ENCODE assay signal across 23 cellular contexts in genomic region chr21:21898801-21899200, GRCh38.
A peak's percentile ranks its signal among the peaks of the same experiment; 100 is the strongest.
DNase-seq lines count a peak whose midpoint lies in the region; ATAC-seq, FAIRE-seq and TF ChIP-seq lines count a peak whose summit lies in the region.
"Had no signal": no experiment of that assay in that cellular context is flagged by ENCODE, and none has a peak within 500 bp of the region (broad histone marks: within the 10 kb centered on the region; RNA-seq: fewer than 3 reads in every experiment).

No MANE protein-coding gene starts in this region.

- H2AK9ac ChIP-seq in IMR-90 (replicated peaks; ENCODE audit: low read depth, low read length, poor library complexity): no peak overlapping the region

- CTCF ChIA-PET in AG04449 (lab: Yijun Ruan, JAX) (no interaction called here), IMR-90 (lab: Yijun Ruan, JAX) (interaction anchor here (0.5 to 0.6 kb wide), 2 partner anchors 10 to 15 kb away, joined by 3 read pairs; no protein-coding TSS in a partner anchor), K562 (lab: Yijun Ruan, JAX; ENCODE audit: low intra/inter-chr PET ratio) (interaction anchor here (0.5 kb wide), 1 partner anchor 129 kb away, joined by 3 read pairs; no protein-coding TSS in a partner anchor)

- H2AFZ ChIP-seq in IMR-90 (replicated peaks; ENCODE audit: low read length, poor library complexity) (no peak overlapping the region), K562 (ENCODE audit: low read depth, low read length) (no peak overlapping the region)
- H2AFZ ChIP-seq: GM23338 had no signal

- TF ChIP-seq POLR2A in IMR-90 (IDR thresholded peaks at IDR 0.05; ENCODE audit: low read depth, low read length) (no peak), K562 (conservative IDR thresholded peaks at IDR 0.05) (no peak), thyroid gland (IDR thresholded peaks at IDR 0.05) (no peak)

- H3K9me3 ChIP-seq in IMR-90 (ENCODE audit: control insufficient read depth, insufficient read depth, low read length) (peaks cover 2% of the 10 kb centered on the region), K562 (replicated peaks; ENCODE audit: control insufficient read depth, insufficient read depth, low read depth, low read length) (no peaks in the 10 kb centered on the region), thyroid gland (no peaks in the 10 kb centered on the region)

- no peak overlapping the region for H2BK120ac ChIP-seq in IMR-90 (ENCODE audit: low read depth, low read length)

- H3K27me3 ChIP-seq in IMR-90 (ENCODE audit: control insufficient read depth, insufficient read depth, low read length) (no peaks in the 10 kb centered on the region), K562 (ENCODE audit: control insufficient read depth in 2 of 2, insufficient read depth in 2 of 2, low read length in 2 of 2) (no peaks in the 10 kb centered on the region), thyroid gland (no peaks in the 10 kb centered on the region)
- H3K27me3 ChIP-seq: BLaER1 treated with 17β-estradiol and CSF1 and Interleukin-3, amounts not matched to agents 10 nM and 100 nM had no signal

- no peak overlapping the region for H3K4me2 ChIP-seq in IMR-90 (ENCODE audit: low read depth, low read length)
- H3K4me2 ChIP-seq in K562 (ENCODE audit: insufficient read depth, low read length): no peak overlapping the region
- H3K4me2 ChIP-seq: BLaER1 treated with 17β-estradiol and CSF1 and Interleukin-3, amounts not matched to agents 10 nM and 100 nM; GM23338 had no signal

- H2BK5ac ChIP-seq in IMR-90 (ENCODE audit: low read depth, low read length, poor library complexity, severe bottlenecking): no peak overlapping the region

- no peaks in the 10 kb centered on the region for H3K4me1 ChIP-seq in IMR-90 (ENCODE audit: control insufficient read depth, insufficient read depth, low read length)
- no peaks in the 10 kb centered on the region; a peak in 1 of 5 replicates for H3K4me1 ChIP-seq in K562 (replicated peaks in 1 of 2; ENCODE audit: control insufficient read depth in 2 of 2, insufficient read depth in 2 of 2, low read length in 2 of 2)
- H3K4me1 ChIP-seq in thyroid gland: no peaks in the 10 kb centered on the region

- H4K20me1 ChIP-seq in IMR-90 (ENCODE audit: insufficient read depth, low read length) (no peaks in the 10 kb centered on the region), K562 (replicated peaks; ENCODE audit: control insufficient read depth, insufficient read depth, low read length) (no peaks in the 10 kb centered on the region)
- H4K20me1 ChIP-seq: BLaER1 treated with 17β-estradiol and CSF1 and Interleukin-3, amounts not matched to agents 10 nM and 100 nM had no signal

- H2BK20ac ChIP-seq in IMR-90 (ENCODE audit: low read depth, low read length): no peak overlapping the region

- H3K79me1 ChIP-seq in IMR-90 (ENCODE audit: low read depth in 1 of 2, low read length in 2 of 2): no peaks in the 10 kb centered on the region

- POLR2A ChIA-PET in AG04449 (lab: Yijun Ruan, JAX): no interaction called here
- POLR2A ChIA-PET in IMR-90 (lab: Charles Lee; ENCODE audit: unreplicated experiment): no interaction called here
- POLR2A ChIA-PET in K562 (lab: Yijun Ruan, JAX): no interaction called here

- intact Hi-C loops in IMR-90 (cut with micrococcal nuclease) (no loop called here), K562 (cut with micrococcal nuclease) (no loop called here), thyroid gland (cut with DNase I) (no loop called here)

- no peak overlapping the region for H3K23ac ChIP-seq in IMR-90 (ENCODE audit: low read depth, low read length)

- H3K9ac ChIP-seq in IMR-90 (ENCODE audit: low read depth, low read length): no peak overlapping the region
- H3K9ac ChIP-seq in K562 (ENCODE audit: insufficient read depth in 1 of 2, low read depth in 2 of 2, low read length in 2 of 2): no peak overlapping the region
- H3K9ac ChIP-seq: BLaER1 treated with 17β-estradiol and CSF1 and Interleukin-3, amounts not matched to agents 10 nM and 100 nM had no signal

- ATAC-seq in IMR-90 (ENCODE audit: low read depth) (no peak), K562 (no peak)
- ATAC-seq: GM23338, HepG2 had no signal

- no CpG with 5 or more reads among the region's 1 CpG for WGBS in IMR-90 (ENCODE audit: extremely low coverage in 2 of 2, insufficient read length in 1 of 2), 2 experiments
- WGBS in K562 (ENCODE audit: insufficient coverage, low coverage, missing lambda C conversion rate): 23% methylated on average over 1 of the region's 1 CpG
- WGBS in thyroid gland, 2 donors: 97 to 98% methylated on average over 1 of the region's 1 CpG

- H4K8ac ChIP-seq in IMR-90 (ENCODE audit: low read depth in 2 of 2, low read length in 2 of 2): no peak overlapping the region

- H3K79me2 ChIP-seq in K562 (ENCODE audit: control insufficient read depth, insufficient read depth, low read length): no peaks in the 10 kb centered on the region

- no peak overlapping the region for H3K56ac ChIP-seq in IMR-90 (ENCODE audit: extremely low read depth, insufficient read depth, low read length)

- no peak for TF ChIP-seq CTCF in AG04449 (IDR thresholded peaks at IDR 0.05; ENCODE audit: insufficient read depth, low read length, missing control alignments)
- TF ChIP-seq CTCF in IMR-90 (conservative IDR thresholded peaks at IDR 0.05; ENCODE audit: low read depth, low read length): no peak
- no peak for TF ChIP-seq CTCF in K562 (IDR thresholded peaks at IDR 0.05 in 2 of 3, conservative IDR thresholded peaks at IDR 0.05 in 1 of 3; ENCODE audit: insufficient read depth in 2 of 3, low read depth in 1 of 3, low read length in 3 of 3)
- TF ChIP-seq CTCF in thyroid gland (IDR thresholded peaks at IDR 0.05): no peak

- dilution Hi-C loops in IMR-90 (cut with HindIII; ENCODE audit: low sequenced_read_pairs, unreplicated experiment): no loop called here

- H3K4me3 ChIP-seq in AG04449 (ENCODE audit: low read depth, low read length) (no peak overlapping the region), IMR-90 (ENCODE audit: insufficient read depth, low read depth, low read length) (no peak overlapping the region), K562 (no peak overlapping the region), thyroid gland (replicated peaks in 1 of 3) (no peak overlapping the region)
- H3K4me3 ChIP-seq: BLaER1 treated with 17β-estradiol and CSF1 and Interleukin-3, amounts not matched to agents 10 nM and 100 nM; GM23338 had no signal

- H3K9me1 ChIP-seq in IMR-90 (ENCODE audit: insufficient read depth, low read length) (no peaks in the 10 kb centered on the region), K562 (ENCODE audit: control insufficient read depth, insufficient read depth, low read length) (no peaks in the 10 kb centered on the region)

- no peak for TF ChIP-seq RAD21 in IMR-90 (IDR thresholded peaks at IDR 0.05; ENCODE audit: low read length)
- no peak for TF ChIP-seq RAD21 in K562 (CRISPR knock-in tag; conservative IDR thresholded peaks at IDR 0.05 in 1 of 2, IDR thresholded peaks at IDR 0.05 in 1 of 2)

- no peak overlapping the region for H3K18ac ChIP-seq in IMR-90 (ENCODE audit: low read depth, low read length)

- no peaks in the 10 kb centered on the region for H3K36me3 ChIP-seq in IMR-90 (ENCODE audit: control insufficient read depth, insufficient read depth, low read length)
- no peaks in the 10 kb centered on the region for H3K36me3 ChIP-seq in K562 (ENCODE audit: control insufficient read depth, insufficient read depth, low read length)
- no peaks in the 10 kb centered on the region for H3K36me3 ChIP-seq in thyroid gland
- H3K36me3 ChIP-seq: BLaER1 treated with 17β-estradiol and CSF1 and Interleukin-3, amounts not matched to agents 10 nM and 100 nM had no signal

- no peak for FAIRE-seq in K562 (lab: Jason Lieb, UNC)
- FAIRE-seq: GM12892, GM18507, H54, HepG2 had no signal

- no peak overlapping the region for H3K14ac ChIP-seq in IMR-90 (replicated peaks; ENCODE audit: low read depth, low read length)

- no peak overlapping the region for H2AK5ac ChIP-seq in IMR-90 (ENCODE audit: low read depth, low read length)

- no peak overlapping the region for H4K5ac ChIP-seq in IMR-90 (ENCODE audit: low read depth, low read length)

- H4K91ac ChIP-seq in IMR-90 (ENCODE audit: insufficient read depth, low read depth, low read length): no peak overlapping the region

- no peak overlapping the region for H3K4ac ChIP-seq in IMR-90 (ENCODE audit: low read depth, low read length)

- H2BK15ac ChIP-seq in IMR-90 (ENCODE audit: low read depth, low read length): no peak overlapping the region

- DNase-seq in AG04449 (ENCODE audit: low read depth, low spot score) (peak; percentile 4), ELR (ENCODE audit: low read depth) (peak; percentile 63), IMR-90 (peak; percentile 1), K562 (ENCODE audit: extremely low read depth in 1 of 4, low spot score in 3 of 4) (no peak), thyroid gland (no peak), activated gamma-delta T cell (lab: John Stamatoyannopoulos, UW) (no peak), caudate nucleus (lab: John Stamatoyannopoulos, UW) (no peak)
- DNase-seq: 8988T; CD4-positive, CD25-positive, alpha-beta regulatory T cell; CD8-positive, alpha-beta memory T cell; COR-L47; DMS 273 treated with DMSO at 0.1 percent for 48 hours; DMS53; DND-41; GDM1; HCEC 1CT had no signal

- TF ChIP-seq EP300 in K562 (IDR thresholded peaks at IDR 0.05; ENCODE audit: low read length): no peak

- in situ Hi-C loops in IMR-90 (cut with MboI; ENCODE audit: low sequenced_read_pairs) (no loop called here), K562 (cut with MboI) (no loop called here)

- H3K27ac ChIP-seq in IMR-90 (ENCODE audit: insufficient read depth, low read length) (no peak overlapping the region), K562 (ENCODE audit: extremely low read depth, low read depth, low read length) (no peak overlapping the region), thyroid gland (no peak overlapping the region), caudate nucleus (ENCODE audit: low read depth, low read length) (no peak overlapping the region)
- H3K27ac ChIP-seq: BLaER1 treated with 17β-estradiol and CSF1 and Interleukin-3, amounts not matched to agents 10 nM and 100 nM; HL-60 had no signal

- no TSS peak for BruUV-seq in IMR-90 (replicated peaks; lab: Mats Ljungman, UMichigan)
- no TSS peak for BruUV-seq in K562 (replicated peaks; lab: Mats Ljungman, UMichigan)

TF ChIP-seq in IMR-90, 13 proteins besides CTCF, POLR2A, EP300 and RAD21 (continues in another document):
- TF ChIP-seq NFE2L2 (IDR thresholded peaks at IDR 0.05; ENCODE audit: low read depth, low read length) (no peak), BHLHE40 (IDR thresholded peaks at IDR 0.05; ENCODE audit: low read depth, low read length) (no peak), MXI1 (IDR thresholded peaks at IDR 0.05; ENCODE audit: borderline replicate concordance, low read depth, low read length) (no peak)

TF ChIP-seq in K562, 482 proteins besides CTCF, POLR2A, EP300 and RAD21 (continues in another document):
- no peak for TF ChIP-seq MTF1 (CRISPR knock-in tag; IDR thresholded peaks at IDR 0.05; ENCODE audit: borderline replicate concordance)

Comparison
In these comparisons a context has a peak if more than half of its experiments do, and no peak if none do; other contexts are left out.
1. DNase-seq: peak in AG04449 (single experiment), ELR (single experiment) and IMR-90 (single experiment); none in K562 (0 of 4), thyroid gland (0 of 2), activated gamma-delta T cell (single experiment) and caudate nucleus (0 of 61).